ENCODE assay signal across 11 cellular contexts in genomic region chr3:189652042-189652441, GRCh38. TPM values are rescaled to one million over a fixed set of nuclear protein-coding genes. Genes with fewer than 3 reads are reported as not detected.
DNase-seq lines count a peak whose midpoint lies in the region; ATAC-seq and TF ChIP-seq lines count a peak whose summit lies in the region.
"Had no signal": no experiment of that assay in that cellular context is flagged by ENCODE, and none has a peak within 500 bp of the region (broad histone marks: within the 10 kb centered on the region; RNA-seq: fewer than 3 reads in every experiment).

No MANE protein-coding gene starts in this region.

- peaks cover 30% of the 10 kb centered on the region for H3K9me3 ChIP-seq in PC-9 (ENCODE audit: insufficient read depth, low read depth)

- 0 out of 2 replicates have a peak, but pooled peaks cover 5% of the 10 kb centered on the region for H3K9me2 ChIP-seq in PC-9 (ENCODE audit: insufficient read depth)

- no peaks in the 10 kb centered on the region for H3K79me2 ChIP-seq in PC-9 (ENCODE audit: low read depth)

- intact Hi-C loops in PC-9 (cut with micrococcal nuclease; ENCODE audit: unreplicated experiment): no loop called here

- in situ Hi-C loops in ACHN (cut with HindIII; ENCODE audit: low pct_ligation_motif_present, low pct_unique_long_range_greater_than_20kb, low sequenced_read_pairs): no loop called here

- DNase-seq in ACHN (peak; percentile 18), GM10266 (ENCODE audit: extremely low spot score) (no peak), PC-9 (no peak), foreskin fibroblast (peak in 1 of 2 donors; percentile 13), NCI-H128 (lab: John Stamatoyannopoulos, UW; ENCODE audit: unreplicated experiment) (no peak), OCI-M1 (lab: John Stamatoyannopoulos, UW) (no peak), superior temporal gyrus (ENCODE audit: extremely low spot score) (no peak)
- DNase-seq: natural killer cell had no signal

- POLR2A ChIA-PET in PC-9 (lab: Charles Lee; ENCODE audit: unreplicated experiment): no interaction called here

- no peak overlapping the region for H3K27ac ChIP-seq in PC-9
- H3K27ac ChIP-seq: esophagus muscularis mucosa had no signal

- no peak overlapping the region for H3K4me3 ChIP-seq in PC-9
- H3K4me3 ChIP-seq in foreskin fibroblast (ENCODE audit: low read depth in 1 of 2, low read length in 2 of 2): no peak overlapping the region
- H3K4me3 ChIP-seq: esophagus muscularis mucosa had no signal

- CTCF ChIA-PET in PC-9 (lab: Charles Lee): no interaction called here

- no peak overlapping the region for H3K4me2 ChIP-seq in PC-9

- no peaks in the 10 kb centered on the region for H3K27me3 ChIP-seq in PC-9 (ENCODE audit: insufficient read depth, low read depth)
- H3K27me3 ChIP-seq: esophagus muscularis mucosa had no signal

- H4K20me1 ChIP-seq in PC-9 (ENCODE audit: insufficient read depth): no peaks in the 10 kb centered on the region

- TF ChIP-seq CTCF in GM10266 (IDR thresholded peaks at IDR 0.05; ENCODE audit: control insufficient read depth, insufficient read depth, low read depth, missing control alignments) (peak; percentile 23), PC-9 (conservative IDR thresholded peaks at IDR 0.05) (peak; percentile 40), foreskin fibroblast (IDR thresholded peaks at IDR 0.05; ENCODE audit: low read depth, low read length) (peak; percentile 57)

- H3K4me1 ChIP-seq in PC-9 (replicated peaks; ENCODE audit: insufficient read depth): no peaks in the 10 kb centered on the region
- H3K4me1 ChIP-seq: esophagus muscularis mucosa had no signal

- no TSS peak for BruUV-seq in PC-9 (replicated peaks; lab: Mats Ljungman, UMichigan)

- ATAC-seq in HG02759 (IDR thresholded peaks at IDR 0.05; ENCODE audit: unreplicated experiment): no peak
- ATAC-seq: natural killer cell had no signal

- H2AFZ ChIP-seq in PC-9: no peak overlapping the region

- H3K36me3 ChIP-seq in PC-9 (ENCODE audit: low read depth): no peaks in the 10 kb centered on the region
- H3K36me3 ChIP-seq: esophagus muscularis mucosa had no signal

- H3F3A ChIP-seq in PC-9 (ENCODE audit: insufficient read depth, low read depth): no peaks in the 10 kb centered on the region; the same call in 1 of the 2 replicates

RNA-seq across cellular contexts. Expression of gene TP63, which starts 20.9 kb away (rescaled TPM):
- 0.65 and 3.6 TPM in 2 replicates for total RNA-seq in PC-9 (2021)
- total RNA-seq: G401 had no signal
